ENCODE assay signal across 17 cellular contexts in genomic region chr11:70912226-70912840, GRCh38.
DNase-seq lines count a peak whose midpoint lies in the region; ATAC-seq and TF ChIP-seq lines count a peak whose summit lies in the region.
"Had no signal": no experiment of that assay in that cellular context is flagged by ENCODE, and none has a peak within 500 bp of the region (broad histone marks: within the 10 kb centered on the region; RNA-seq: fewer than 3 reads in every experiment).

No MANE protein-coding gene starts in this region.

- H3K4me1 Mint-ChIP-seq in stimulated activated memory B cell treated with anti-CD40 and anti-IgM and Interleukin-4, amounts not matched to agents 10 μg/mL and 1 μg/mL and 100 μg/mL, for 72 hours: peaks cover 7% of the 10 kb centered on the region

- H3K4me3 Mint-ChIP-seq in stimulated activated memory B cell treated with anti-CD40 and anti-IgM and Interleukin-4, amounts not matched to agents 10 μg/mL and 1 μg/mL and 100 μg/mL, for 72 hours: no peak overlapping the region
- H3K4me3 Mint-ChIP-seq: endodermal cell had no signal

- no peak overlapping the region for H3K4me3 ChIP-seq in kidney epithelial cell (ENCODE audit: low read depth, low read length)
- H3K4me3 ChIP-seq: cardiac muscle cell, prostate gland, uterus had no signal

- peak; percentile 13 for DNase-seq in stimulated activated CD4-positive, alpha-beta T cell treated with anti-CD3 and anti-CD28 coated beads, Interleukin-1b, Interleukin-23, amount 100 ng/mL, for 48 hours
- no peak for DNase-seq in stimulated activated CD4-positive, alpha-beta T cell treated with anti-CD3 and anti-CD28 coated beads, Interleukin-4, amount 100 ng/mL, for 1 hour
- peak; percentile 64 for DNase-seq in NCI-H748 (lab: John Stamatoyannopoulos, UW; ENCODE audit: unreplicated experiment)
- peak; percentile 28 for DNase-seq in kidney epithelial cell (ENCODE audit: low read depth)
- DNase-seq in activated effector memory CD4-positive, alpha-beta T cell treated with Interleukin-2 at 50 U/mL for 16 hours: no peak
- no peak for DNase-seq in NCI-H82 (lab: John Stamatoyannopoulos, UW)
- DNase-seq in central memory CD4-positive, alpha-beta T cell: no peak
- DNase-seq: activated naive CD4-positive, alpha-beta T cell; C1 segment of cervical spinal cord; endodermal cell; glutamatergic neuron; NCI-H187; Right ventricle myocardium superior; uterus had no signal

- no peaks in the 10 kb centered on the region for H3K36me3 ChIP-seq in kidney epithelial cell (ENCODE audit: control insufficient read depth, insufficient read depth, low read length)
- H3K36me3 ChIP-seq: cardiac muscle cell, prostate gland, uterus had no signal

- peaks cover 4% of the 10 kb centered on the region for H3K9me3 Mint-ChIP-seq in stimulated activated memory B cell treated with anti-CD40 and anti-IgM and Interleukin-4, amounts not matched to agents 10 μg/mL and 1 μg/mL and 100 μg/mL, for 72 hours
- H3K9me3 Mint-ChIP-seq: endodermal cell had no signal

- TF ChIP-seq CTCF in kidney epithelial cell (IDR thresholded peaks at IDR 0.05; ENCODE audit: insufficient read depth, low read length, poor library complexity, severe bottlenecking): no peak

- no peaks in the 10 kb centered on the region for H3K27me3 ChIP-seq in kidney epithelial cell (ENCODE audit: control insufficient read depth, insufficient read depth, low read length)
- H3K27me3 ChIP-seq: cardiac muscle cell, uterus had no signal

- H3K36me3 Mint-ChIP-seq in stimulated activated memory B cell treated with anti-CD40 and anti-IgM and Interleukin-4, amounts not matched to agents 10 μg/mL and 1 μg/mL and 100 μg/mL, for 72 hours: no peaks in the 10 kb centered on the region

- no peak for ATAC-seq in stimulated activated memory B cell treated with anti-CD40 and anti-IgM and Interleukin-4, amounts not matched to agents 10 μg/mL and 1 μg/mL and 100 μg/mL, for 72 hours

- H3K27ac Mint-ChIP-seq in stimulated activated memory B cell treated with anti-CD40 and anti-IgM and Interleukin-4, amounts not matched to agents 10 μg/mL and 1 μg/mL and 100 μg/mL, for 72 hours: no peak overlapping the region
- H3K27ac Mint-ChIP-seq: endodermal cell had no signal

- H3K27me3 Mint-ChIP-seq in stimulated activated memory B cell treated with anti-CD40 and anti-IgM and Interleukin-4, amounts not matched to agents 10 μg/mL and 1 μg/mL and 100 μg/mL, for 72 hours: peaks cover 46% of the 10 kb centered on the region

Comparison
In these comparisons a context has a peak if more than half of its experiments do, and no peak if none do; other contexts are left out.
1. DNase-seq: peak in stimulated activated CD4-positive, alpha-beta T cell treated with anti-CD3 and anti-CD28 coated beads, Interleukin-1b, Interleukin-23, amount 100 ng/mL, for 48 hours (single experiment), NCI-H748 (single experiment) and kidney epithelial cell (single experiment); none in stimulated activated CD4-positive, alpha-beta T cell treated with anti-CD3 and anti-CD28 coated beads, Interleukin-4, amount 100 ng/mL, for 1 hour (single experiment), activated effector memory CD4-positive, alpha-beta T cell treated with Interleukin-2 at 50 U/mL for 16 hours (single experiment), NCI-H82 (single experiment) and central memory CD4-positive, alpha-beta T cell (single experiment).